ENCODE assay signal across 9 cellular contexts in the genomic region with DNA sequence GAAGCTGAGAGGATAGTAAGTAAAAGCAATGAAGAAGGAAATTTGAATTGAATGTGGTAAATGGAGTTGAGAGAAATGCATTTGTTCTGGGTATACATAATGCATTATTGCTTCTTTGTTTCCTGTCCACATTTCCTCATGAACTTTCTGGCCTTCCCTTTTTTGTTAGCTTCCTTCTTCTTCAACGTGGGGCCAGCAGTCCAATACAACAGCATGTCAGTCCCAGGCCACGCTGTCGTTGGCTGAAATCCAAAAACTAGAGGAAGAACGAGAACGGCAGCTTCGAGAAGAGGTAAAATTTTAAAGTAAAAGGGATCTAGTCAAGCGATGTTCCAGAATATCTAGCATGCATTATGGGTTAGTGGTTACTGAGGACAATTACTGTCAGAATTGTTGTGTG. TPM values are rescaled to one million over a fixed set of nuclear protein-coding genes. Genes with fewer than 3 reads are reported as not detected.
DNase-seq lines count a peak whose midpoint lies in the region; ATAC-seq and TF ChIP-seq lines count a peak whose summit lies in the region.
"Had no signal": no experiment of that assay in that cellular context is flagged by ENCODE, and none has a peak within 500 bp of the region (broad histone marks: within the 10 kb centered on the region; RNA-seq: fewer than 3 reads in every experiment).

No MANE protein-coding gene starts in this region.

- intact Hi-C loops in colonic mucosa (cut with DNase I): no loop called here

- H2BK120ac ChIP-seq in mesenchymal stem cell (ENCODE audit: low read depth, low read length) (no peak overlapping the region), neuronal stem cell (ENCODE audit: low read depth, low read length) (no peak overlapping the region)

- no peak overlapping the region for H2AFZ ChIP-seq in mesenchymal stem cell (ENCODE audit: low read depth, low read length)
- H2AFZ ChIP-seq in neuronal stem cell (ENCODE audit: low read length): no peak overlapping the region

- H3K36me3 ChIP-seq in CD4-positive, CD25-positive, alpha-beta regulatory T cell (ENCODE audit: control insufficient read depth, insufficient read depth, low read length): peaks cover 61% of the 10 kb centered on the region
- H3K36me3 ChIP-seq in colonic mucosa (peaks cover 4% of the 10 kb centered on the region), mucosa of rectum (ENCODE audit: control insufficient read depth in 2 of 2, insufficient read depth in 2 of 2, low read length in 2 of 2) (peaks cover 30 to 33% of the 10 kb centered on the region in 2 donors), mesenchymal stem cell (ENCODE audit: control insufficient read depth in 1 of 2, insufficient read depth in 2 of 2, low read depth in 1 of 2, low read length in 2 of 2) (peaks cover 24 to 72% of the 10 kb centered on the region in 2 experiments), neuronal stem cell (replicated peaks in 1 of 2; ENCODE audit: control insufficient read depth in 2 of 2, insufficient read depth in 2 of 2, low read length in 2 of 2) (peaks cover 25 to 89% of the 10 kb centered on the region in 2 donors)

- H4K91ac ChIP-seq in mesenchymal stem cell (ENCODE audit: low read length): no peak overlapping the region
- H4K91ac ChIP-seq in neuronal stem cell (ENCODE audit: low read depth, low read length, poor library complexity): no peak overlapping the region

- no peak overlapping the region for H3K4ac ChIP-seq in mesenchymal stem cell (ENCODE audit: low read depth in 1 of 2, low read length in 2 of 2)
- no peak overlapping the region for H3K4ac ChIP-seq in neuronal stem cell (ENCODE audit: low read length)

- peaks cover 18 to 47% (median 31%) of the 10 kb centered on the region in 4 donors for H3K4me1 Mint-ChIP-seq in CD4-positive, CD25-positive, alpha-beta regulatory T cell

- H2AK5ac ChIP-seq in mesenchymal stem cell (ENCODE audit: low read length, severe bottlenecking): no peak overlapping the region
- H2AK5ac ChIP-seq in neuronal stem cell (ENCODE audit: low read depth, low read length): no peak overlapping the region

- H3K4me3 Mint-ChIP-seq in CD4-positive, CD25-positive, alpha-beta regulatory T cell: peak overlapping the region in 2 of 4 donors; percentile 2 to 61

- H2BK15ac ChIP-seq in mesenchymal stem cell (ENCODE audit: low read depth, poor library complexity, severe bottlenecking) (no peak overlapping the region), neuronal stem cell (ENCODE audit: low read length) (no peak overlapping the region)

- no peak overlapping the region for H3K14ac ChIP-seq in mesenchymal stem cell (ENCODE audit: low read length in 2 of 2)
- H3K14ac ChIP-seq in neuronal stem cell (ENCODE audit: low read length): no peak overlapping the region

- peak overlapping the region; percentile 80 for H3K27ac ChIP-seq in CD4-positive, CD25-positive, alpha-beta regulatory T cell (ENCODE audit: insufficient read depth, low read length, poor library complexity, severe bottlenecking)
- H3K27ac ChIP-seq in colonic mucosa (peak overlapping the region; percentile 53), mucosa of rectum (ENCODE audit: low read depth in 2 of 2, low read length in 2 of 2) (peak overlapping the region; percentile 69 to 78), mesenchymal stem cell (ENCODE audit: low read length, poor library complexity, severe bottlenecking) (no peak overlapping the region), neuronal stem cell (replicated peaks; ENCODE audit: low read length) (no peak overlapping the region)

- H2BK12ac ChIP-seq in mesenchymal stem cell (ENCODE audit: low read length in 2 of 2) (no peak overlapping the region), neuronal stem cell (ENCODE audit: low read length) (no peak overlapping the region)

- peaks cover 51% of the 10 kb centered on the region for H3K36me3 Mint-ChIP-seq in CD4-positive, CD25-positive, alpha-beta regulatory T cell

- DNase-seq in CD4-positive, CD25-positive, alpha-beta regulatory T cell: no peak
- DNase-seq in NB4 (ENCODE audit: low read depth): peak; percentile 85
- DNase-seq in colonic mucosa: peak; percentile 74
- DNase-seq in mesenchymal stem cell: no peak
- no peak for DNase-seq in stimulated activated CD4-positive, alpha-beta T cell treated with anti-CD3 and anti-CD28 coated beads, Interleukin-4, amount 100 ng/mL, for 1 hour
- DNase-seq in neuronal stem cell (ENCODE audit: low spot score): no peak

- no peak overlapping the region for H3K4me3 ChIP-seq in CD4-positive, CD25-positive, alpha-beta regulatory T cell (ENCODE audit: low read depth, low read length)
- peak overlapping the region; percentile 30 for H3K4me3 ChIP-seq in NB4 (ENCODE audit: low read depth, low read length)
- no peak overlapping the region for H3K4me3 ChIP-seq in colonic mucosa
- no peak overlapping the region for H3K4me3 ChIP-seq in mucosa of rectum (ENCODE audit: low read length in 2 of 2)
- no peak overlapping the region for H3K4me3 ChIP-seq in mesenchymal stem cell (ENCODE audit: insufficient read depth in 1 of 2, low read depth in 1 of 2, low read length in 2 of 2)
- H3K4me3 ChIP-seq in neuronal stem cell (ENCODE audit: low read length in 2 of 2): no peak overlapping the region
- H3K4me3 ChIP-seq: skin epidermis had no signal

- peaks cover 38% of the 10 kb centered on the region for H3K4me1 ChIP-seq in CD4-positive, CD25-positive, alpha-beta regulatory T cell (ENCODE audit: control insufficient read depth, insufficient read depth, low read length, poor library complexity, severe bottlenecking)
- peaks cover 15% of the 10 kb centered on the region for H3K4me1 ChIP-seq in colonic mucosa
- peaks cover 31 to 35% of the 10 kb centered on the region in 2 donors for H3K4me1 ChIP-seq in mucosa of rectum (ENCODE audit: control insufficient read depth in 2 of 2, insufficient read depth in 2 of 2, low read length in 2 of 2)
- H3K4me1 ChIP-seq in mesenchymal stem cell (ENCODE audit: control insufficient read depth, insufficient read depth, low read depth, low read length): peaks cover 4% of the 10 kb centered on the region
- H3K4me1 ChIP-seq in neuronal stem cell (ENCODE audit: control insufficient read depth in 2 of 2, insufficient read depth in 1 of 2, low read depth in 1 of 2, low read length in 2 of 2): no peaks in the 10 kb centered on the region

- H3K27ac Mint-ChIP-seq in CD4-positive, CD25-positive, alpha-beta regulatory T cell: peak overlapping the region; percentile 44 to 88 (median 74)

- no peaks in the 10 kb centered on the region for H3K27me3 Mint-ChIP-seq in CD4-positive, CD25-positive, alpha-beta regulatory T cell

- H3K23ac ChIP-seq in mesenchymal stem cell (ENCODE audit: low read length in 2 of 2): no peak overlapping the region
- H3K23ac ChIP-seq in neuronal stem cell (ENCODE audit: low read depth, low read length, poor library complexity): no peak overlapping the region

- H3K18ac ChIP-seq in mesenchymal stem cell (ENCODE audit: low read depth in 1 of 2, low read length in 2 of 2): no peak overlapping the region
- H3K18ac ChIP-seq in neuronal stem cell (ENCODE audit: low read length): no peak overlapping the region

- H2BK5ac ChIP-seq in mesenchymal stem cell (ENCODE audit: low read depth, low read length, poor library complexity, severe bottlenecking): no peak overlapping the region
- H2BK5ac ChIP-seq in neuronal stem cell (ENCODE audit: low read length): no peak overlapping the region

- 95% methylated on average over 7 of the region's 7 CpGs for WGBS in mesenchymal stem cell
- WGBS in neuronal stem cell (ENCODE audit: extremely low coverage in 2 of 2, insufficient read length in 2 of 2, insufficient replicate concordance in 1 of 2), 2 donors: no CpG with 5 or more reads among the region's 7 CpGs

- TF ChIP-seq CTCF in NB4 (IDR thresholded peaks at IDR 0.05; ENCODE audit: low read depth, low read length) (no peak), colonic mucosa (IDR thresholded peaks at IDR 0.05) (no peak)

- no peaks in the 10 kb centered on the region for H3K27me3 ChIP-seq in CD4-positive, CD25-positive, alpha-beta regulatory T cell (ENCODE audit: control insufficient read depth, insufficient read depth, low read length)
- H3K27me3 ChIP-seq in colonic mucosa: no peaks in the 10 kb centered on the region
- H3K27me3 ChIP-seq in mucosa of rectum (ENCODE audit: control insufficient read depth in 2 of 2, insufficient read depth in 2 of 2, low read length in 2 of 2): no peaks in the 10 kb centered on the region
- no peaks in the 10 kb centered on the region for H3K27me3 ChIP-seq in mesenchymal stem cell (ENCODE audit: control insufficient read depth in 1 of 2, insufficient read depth in 1 of 2, low read length in 2 of 2)
- no peaks in the 10 kb centered on the region for H3K27me3 ChIP-seq in neuronal stem cell (ENCODE audit: control insufficient read depth in 3 of 3, insufficient read depth in 3 of 3, low read depth in 1 of 3, low read length in 3 of 3)

- no peaks in the 10 kb centered on the region for H3K9me3 ChIP-seq in CD4-positive, CD25-positive, alpha-beta regulatory T cell (ENCODE audit: control insufficient read depth in 2 of 2, low read length in 2 of 2)
- no peaks in the 10 kb centered on the region for H3K9me3 ChIP-seq in colonic mucosa
- H3K9me3 ChIP-seq in mucosa of rectum (ENCODE audit: control insufficient read depth in 2 of 2, low read length in 2 of 2): no peaks in the 10 kb centered on the region
- H3K9me3 ChIP-seq in mesenchymal stem cell (ENCODE audit: control insufficient read depth, low read length): no peaks in the 10 kb centered on the region
- H3K9me3 ChIP-seq in neuronal stem cell (replicated peaks in 1 of 2; ENCODE audit: control insufficient read depth in 2 of 2, insufficient read depth in 1 of 2, low read depth in 1 of 2, low read length in 2 of 2): no peaks in the 10 kb centered on the region

- H3K9me3 Mint-ChIP-seq in CD4-positive, CD25-positive, alpha-beta regulatory T cell: no peaks in the 10 kb centered on the region

- no peak for ATAC-seq in CD4-positive, CD25-positive, alpha-beta regulatory T cell (ENCODE audit: low read depth in 2 of 2)
- no peak for ATAC-seq in GM21723 (IDR thresholded peaks at IDR 0.05; ENCODE audit: unreplicated experiment)

- no peak for TF ChIP-seq POLR2A in NB4 (IDR thresholded peaks at IDR 0.05; ENCODE audit: extremely low read depth, insufficient read length)

- peak overlapping the region in 1 of 2 donors; percentile 9 for H3K9ac ChIP-seq in colonic mucosa (ENCODE audit: low read depth in 2 of 2, low read length in 2 of 2)
- H3K9ac ChIP-seq in mucosa of rectum (ENCODE audit: low read depth in 1 of 2, low read length in 2 of 2): peak overlapping the region; percentile 7 to 15
- H3K9ac ChIP-seq in mesenchymal stem cell (ENCODE audit: low read length): no peak overlapping the region
- no peak overlapping the region for H3K9ac ChIP-seq in neuronal stem cell (ENCODE audit: low read depth, low read length, poor library complexity)

- no peak overlapping the region for H3K4me2 ChIP-seq in mesenchymal stem cell (ENCODE audit: low read length, poor library complexity, severe bottlenecking)
- no peak overlapping the region for H3K4me2 ChIP-seq in neuronal stem cell (ENCODE audit: insufficient read depth, low read length, poor library complexity, severe bottlenecking)

- H4K8ac ChIP-seq in mesenchymal stem cell (ENCODE audit: low read length): no peak overlapping the region
- no peak overlapping the region for H4K8ac ChIP-seq in neuronal stem cell (ENCODE audit: low read depth, low read length)

- H3K79me1 ChIP-seq in mesenchymal stem cell (replicated peaks; ENCODE audit: low read length, poor library complexity, severe bottlenecking): peaks cover 33% of the 10 kb centered on the region
- peaks cover 2% of the 10 kb centered on the region for H3K79me1 ChIP-seq in neuronal stem cell (ENCODE audit: low read depth, low read length)

RNA-seq across cellular contexts. Expression of gene SNORC, which starts 30.4 kb away (rescaled TPM):
- total RNA-seq in CD4-positive, CD25-positive, alpha-beta regulatory T cell: 1.3 TPM
- under 1 TPM in 2 of 4 donors, not detected in 2; 0.10 to 0.15 TPM for polyA plus RNA-seq in CD4-positive, CD25-positive, alpha-beta regulatory T cell
- 10 to 100 TPM; 39.6 to 67.5 TPM for total RNA-seq in colonic mucosa
- polyA plus RNA-seq in mesenchymal stem cell (2013, experiment 1 of 2): 0.95 TPM
- 0.90 TPM for polyA plus RNA-seq in mesenchymal stem cell (2013, experiment 2 of 2)
- 2.1 TPM for polyA plus RNA-seq in neuronal stem cell (2013, experiment 1 of 2)
- 2.9 TPM for polyA plus RNA-seq in neuronal stem cell (2013, experiment 2 of 2)

Comparison
In these comparisons a context has a peak if more than half of its experiments do, and no peak if none do; other contexts are left out.
1. DNase-seq: peak in NB4 (single experiment) and colonic mucosa (single experiment); none in CD4-positive, CD25-positive, alpha-beta regulatory T cell (0 of 3), mesenchymal stem cell (single experiment), stimulated activated CD4-positive, alpha-beta T cell treated with anti-CD3 and anti-CD28 coated beads, Interleukin-4, amount 100 ng/mL, for 1 hour (single experiment) and neuronal stem cell (single experiment).
2. H3K27ac ChIP-seq: peak in CD4-positive, CD25-positive, alpha-beta regulatory T cell (single experiment), colonic mucosa (single experiment) and mucosa of rectum (2 of 2); none in mesenchymal stem cell (single experiment) and neuronal stem cell (single experiment).
3. H3K9ac ChIP-seq: peak in mucosa of rectum (2 of 2); none in mesenchymal stem cell (single experiment) and neuronal stem cell (single experiment).
4. RNA of gene SNORC, which starts 30.4 kb away (total RNA-seq): 39.6 to 67.5 TPM in colonic mucosa; 1.3 TPM in CD4-positive, CD25-positive, alpha-beta regulatory T cell (single experiment); every median in the first group is over 10 times any median in the second.